ENCODE assay signal across 18 cellular contexts in the genomic region with DNA sequence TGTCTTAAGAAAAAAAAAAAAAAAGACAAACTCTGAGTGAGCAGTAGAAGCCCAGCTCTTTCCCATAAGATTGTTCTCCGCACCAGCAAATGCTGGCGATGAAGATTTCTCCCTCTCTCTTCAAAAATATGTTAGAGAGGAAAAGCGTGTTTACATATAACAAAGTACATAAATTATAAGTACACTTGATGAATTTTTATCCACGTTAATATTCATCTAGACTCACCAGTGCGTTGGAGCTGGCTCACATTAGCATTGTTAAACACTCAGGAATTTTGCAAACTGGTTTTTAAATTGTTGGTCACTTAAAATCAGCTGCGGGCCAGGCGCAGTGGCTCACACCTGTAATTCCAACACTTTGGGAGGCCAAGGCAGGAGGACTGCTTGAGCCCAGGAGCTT. TPM values are rescaled to one million over a fixed set of nuclear protein-coding genes. Genes with fewer than 3 reads are reported as not detected.
DNase-seq lines count a peak whose midpoint lies in the region; ATAC-seq and TF ChIP-seq lines count a peak whose summit lies in the region.
"Had no signal": no experiment of that assay in that cellular context is flagged by ENCODE, and none has a peak within 500 bp of the region (broad histone marks: within the 10 kb centered on the region; RNA-seq: fewer than 3 reads in every experiment).

No MANE protein-coding gene starts in this region.

- peaks cover 13% of the 10 kb centered on the region for H3K27me3 Mint-ChIP-seq in activated T-cell treated with anti-CD3 and anti-CD28 coated beads, Interleukin-2, amount 50 U/mL, for 72 hours (ENCODE audit: low read depth)

- H3K9me3 Mint-ChIP-seq in activated T-cell treated with anti-CD3 and anti-CD28 coated beads, Interleukin-2, amount 50 U/mL, for 72 hours, result no peaks in the 10 kb centered on the region
- H3K9me3 Mint-ChIP-seq: HFFc6 had no signal

- WGBS in lung, 2 donors, result 71 to 77% methylated on average over 7 of the region's 7 CpGs

- no peaks in the 10 kb centered on the region for H3K27me3 ChIP-seq in lung (ENCODE audit: control insufficient read depth, insufficient read depth)
- H3K27me3 ChIP-seq in upper lobe of right lung, result no peaks in the 10 kb centered on the region

- DNase-seq in SK-N-MC (ENCODE audit: low read depth, low spot score) (no peak), islet precursor cell (peak; percentile 9), lung (ENCODE audit: low spot score) (no peak), upper lobe of right lung (no peak), NOMO-1 treated with DMSO at 0.1 percent for 48 hours (lab: John Stamatoyannopoulos, UW; ENCODE audit: unreplicated experiment) (no peak)
- DNase-seq in activated T-cell treated with anti-CD3 and anti-CD28 coated beads, Interleukin-2, amount 50 U/mL, for 72 hours, result no peak
- DNase-seq: C1 segment of cervical spinal cord; Calu3; CD4-positive, alpha-beta memory T cell; COR-L47; DMS53; DMS79 treated with DMSO at 0.1 percent for 48 hours; GF-D8; GOT3; HFFc6 had no signal

- no peak overlapping the region for H3K9ac ChIP-seq in SK-N-MC (ENCODE audit: insufficient read length)

- H3K36me3 ChIP-seq in SK-N-MC (ENCODE audit: insufficient read depth, low read length) (no peaks in the 10 kb centered on the region), lung (ENCODE audit: control insufficient read depth in 2 of 2, insufficient read depth in 2 of 2, low read length in 2 of 2) (no peaks in the 10 kb centered on the region), upper lobe of right lung (no peaks in the 10 kb centered on the region)
- H3K36me3 ChIP-seq: HAP-1 had no signal

- H3K36me3 Mint-ChIP-seq in activated T-cell treated with anti-CD3 and anti-CD28 coated beads, Interleukin-2, amount 50 U/mL, for 72 hours (ENCODE audit: insufficient read depth in 2 of 2), result no peaks in the 10 kb centered on the region
- H3K36me3 Mint-ChIP-seq: CD4-positive, alpha-beta memory T cell had no signal

- ATAC-seq in lung (ENCODE audit: insufficient read depth, low FRiP score), result peak; percentile 58
- peak; percentile 65 for ATAC-seq in upper lobe of right lung
- no peak for ATAC-seq in activated T-cell treated with anti-CD3 and anti-CD28 coated beads, Interleukin-2, amount 50 U/mL, for 72 hours (replicated peaks in 1 of 2)
- ATAC-seq in GM21360 (IDR thresholded peaks at IDR 0.05; ENCODE audit: unreplicated experiment), result no peak

- H3K27ac Mint-ChIP-seq in activated T-cell treated with anti-CD3 and anti-CD28 coated beads, Interleukin-2, amount 50 U/mL, for 72 hours, result no peak overlapping the region
- H3K27ac Mint-ChIP-seq: CD4-positive, alpha-beta memory T cell; HFFc6 had no signal

- H3K4me3 ChIP-seq in SK-N-MC, result no peak overlapping the region
- H3K4me3 ChIP-seq in lung, result no peak overlapping the region
- H3K4me3 ChIP-seq in upper lobe of right lung, result no peak overlapping the region
- H3K4me3 ChIP-seq: HAP-1 had no signal

- peaks cover 0 to 2% of the 10 kb centered on the region in 2 donors for H3K4me1 ChIP-seq in lung (ENCODE audit: control insufficient read depth in 2 of 2, insufficient read depth in 2 of 2, low read length in 2 of 2)
- peaks cover 5% of the 10 kb centered on the region for H3K4me1 ChIP-seq in upper lobe of right lung
- H3K4me1 ChIP-seq: HAP-1 had no signal

- no peak overlapping the region for H3K4me3 Mint-ChIP-seq in activated T-cell treated with anti-CD3 and anti-CD28 coated beads, Interleukin-2, amount 50 U/mL, for 72 hours
- H3K4me3 Mint-ChIP-seq: CD4-positive, alpha-beta memory T cell; HFFc6 had no signal

- no peak for TF ChIP-seq CTCF in lung (IDR thresholded peaks at IDR 0.05; ENCODE audit: control extremely low read depth, extremely low read depth)
- no peak for TF ChIP-seq CTCF in upper lobe of right lung (IDR thresholded peaks at IDR 0.05)

- intact Hi-C loops in upper lobe of right lung (cut with DNase I), result no loop called here

- no peaks in the 10 kb centered on the region for H3K9me3 ChIP-seq in SK-N-MC (ENCODE audit: low read depth, low read length)
- no peaks in the 10 kb centered on the region for H3K9me3 ChIP-seq in lung (ENCODE audit: control insufficient read depth in 2 of 2, insufficient read depth in 1 of 2, low read length in 1 of 2)
- H3K9me3 ChIP-seq in upper lobe of right lung, result no peaks in the 10 kb centered on the region
- H3K9me3 ChIP-seq: HAP-1 had no signal

- H3K27ac ChIP-seq in SK-N-MC (0 out of 2 replicates have a peak overlapping the region, but pooled peaks have one; percentile 25), lung (ENCODE audit: low read depth in 1 of 2, low read length in 1 of 2) (no peak overlapping the region), upper lobe of right lung (no peak overlapping the region)

- peaks cover 16% of the 10 kb centered on the region for H3K4me1 Mint-ChIP-seq in activated T-cell treated with anti-CD3 and anti-CD28 coated beads, Interleukin-2, amount 50 U/mL, for 72 hours (ENCODE audit: low read depth)

RNA-seq across cellular contexts. Expression of gene RUNX3, which starts 56.0 kb away (rescaled TPM):
- total RNA-seq in lung (1 to 10 TPM; 1.7 to 9.0 TPM), upper lobe of right lung (13.1 TPM)
- 1 to 10 TPM; 2.1 to 6.8 TPM for polyA plus RNA-seq in lung
- 100 to 1,000 TPM; 254 to 298 TPM for total RNA-seq in activated T-cell treated with anti-CD3 and anti-CD28 coated beads, Interleukin-2, amount 50 U/mL, for 72 hours
- total RNA-seq: A172, HFFc6 had no signal

Comparison
In these comparisons a context has a peak if more than half of its experiments do, and no peak if none do; other contexts are left out.
1. ATAC-seq: peak in lung (single experiment) and upper lobe of right lung (single experiment); none in activated T-cell treated with anti-CD3 and anti-CD28 coated beads, Interleukin-2, amount 50 U/mL, for 72 hours (0 of 2) and GM21360 (single experiment).
2. RNA of gene RUNX3, which starts 56.0 kb away (total RNA-seq): 254 to 298 TPM in activated T-cell treated with anti-CD3 and anti-CD28 coated beads, Interleukin-2, amount 50 U/mL, for 72 hours; 13.1 TPM in upper lobe of right lung (single experiment) and 1.7 to 9.0 TPM in lung; every median in the first group is over 10 times any median in the second.